ENCODE assay signal across 14 cellular contexts in the genomic region with DNA sequence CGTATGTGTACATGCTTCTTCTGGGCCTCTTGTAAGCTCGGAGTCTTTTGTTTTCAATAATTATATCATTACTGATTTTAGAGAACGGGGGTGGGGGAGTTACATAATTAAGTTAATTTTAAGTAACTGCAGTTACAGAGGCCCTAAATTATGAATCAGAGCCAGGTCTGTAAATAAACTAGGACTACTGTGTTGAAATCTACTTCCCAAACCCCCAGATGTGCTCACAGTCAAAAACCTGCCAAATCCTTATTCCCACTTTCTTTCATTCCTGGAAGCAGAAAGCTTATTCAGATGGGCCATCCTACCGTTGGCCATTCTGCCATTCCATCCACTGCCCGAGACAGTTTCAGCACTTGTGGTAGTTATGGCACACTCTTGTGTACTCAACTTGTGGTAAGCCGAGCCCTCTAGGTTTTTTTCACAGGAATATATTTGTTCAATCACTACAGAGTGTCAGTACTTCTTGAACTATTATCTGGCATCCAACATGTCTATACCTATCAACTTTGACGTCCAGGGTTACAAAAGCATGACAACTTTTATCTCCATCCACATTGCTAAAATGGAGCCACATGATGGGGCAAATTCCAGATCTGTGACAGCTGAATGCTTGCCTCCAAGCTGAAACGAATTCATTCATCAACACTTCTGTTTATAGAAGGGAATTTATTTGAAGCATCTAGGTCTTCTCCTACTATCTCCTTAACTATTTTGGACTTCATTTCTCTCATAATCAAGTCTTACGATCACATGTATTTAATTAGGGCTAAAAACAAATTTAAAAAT.
"Had no signal": no experiment of that assay in that cellular context is flagged by ENCODE, and none has a peak within 500 bp of the region (broad histone marks: within the 10 kb centered on the region; RNA-seq: fewer than 3 reads in every experiment).

No MANE protein-coding gene starts in this region.

- ATAC-seq: activated CD8-positive, alpha-beta memory T cell treated with anti-CD3 and anti-CD28 coated beads, Interleukin-2, amount 10 ng/mL, durations not matched to agents 7 days and 5 days; stimulated activated memory B cell treated with anti-CD40 and anti-IgM and Interleukin-4, amounts not matched to agents 10 μg/mL and 1 μg/mL and 100 μg/mL, for 72 hours; T-cell; upper lobe of right lung had no signal

- H3K4me3 ChIP-seq: lung, smooth muscle cell, thoracic aorta, upper lobe of right lung had no signal

- H3K4me2 ChIP-seq: smooth muscle cell had no signal

- H3K27ac ChIP-seq: thoracic aorta, upper lobe of right lung had no signal

- H3K36me3 ChIP-seq: thoracic aorta had no signal

- H3K27me3 ChIP-seq: upper lobe of right lung had no signal

- H3K9me3 ChIP-seq: thoracic aorta, upper lobe of right lung had no signal

- DNase-seq: activated B cell treated with CpG ODN at 0.5 μM for 24 hours; activated CD4-positive, alpha-beta memory T cell treated with anti-CD3 and anti-CD28 coated beads, Interleukin-2, amount 10 ng/mL, durations not matched to agents 7 days and 5 days; activated CD4-positive, alpha-beta T cell treated with anti-CD3 and anti-CD28 coated beads for 48 hours; activated CD8-positive, alpha-beta memory T cell treated with anti-CD3 and anti-CD28 coated beads, Interleukin-2, amount 10 ng/mL, durations not matched to agents 7 days and 5 days; amniotic stem cell; nephron progenitor cell; occipital lobe; stimulated activated CD4-positive, alpha-beta T cell treated with anti-CD3 and anti-CD28 coated beads, Interleukin-4, amount 100 ng/mL, for 1 hour; T-cell; upper lobe of right lung had no signal
